ENCODE assay signal across 20 cellular contexts in the genomic region with DNA sequence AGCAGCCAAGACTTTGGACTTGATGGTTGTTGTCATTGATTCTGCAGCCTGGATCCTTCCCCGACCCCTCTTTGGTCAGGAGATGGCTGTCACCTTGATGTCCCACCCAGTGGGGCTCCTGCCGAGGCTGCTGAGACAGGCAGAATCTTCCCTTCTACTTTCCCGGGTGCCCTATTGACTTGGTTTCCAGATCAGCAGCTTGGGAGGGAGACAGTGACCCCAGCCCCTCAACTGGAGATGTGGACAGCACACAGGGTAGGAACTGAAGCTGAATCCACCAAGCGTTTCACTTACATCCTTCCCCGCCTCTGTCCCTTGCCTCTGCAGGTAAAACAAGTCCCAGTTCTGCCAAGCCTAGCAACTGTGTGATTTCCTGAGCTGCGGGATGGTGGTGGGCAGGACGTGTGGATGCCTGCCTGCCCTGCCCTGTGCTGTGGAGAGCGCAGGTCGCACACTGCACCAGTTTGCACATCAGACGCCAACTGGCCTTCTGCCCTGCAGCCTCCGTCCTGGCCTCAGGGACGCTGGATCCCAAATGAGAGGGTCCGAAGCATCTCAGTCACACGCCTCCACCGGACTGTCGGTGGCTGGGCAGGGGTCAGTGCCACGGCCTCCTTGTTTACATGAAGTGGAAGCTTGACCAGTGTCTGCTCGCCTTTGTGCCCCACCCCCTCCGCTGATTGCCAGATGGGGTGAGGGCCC. TPM values are rescaled to one million over a fixed set of nuclear protein-coding genes. Genes with fewer than 3 reads are reported as not detected.
A peak's percentile ranks its signal among the peaks of the same experiment; 100 is the strongest.
DNase-seq lines count a peak whose midpoint lies in the region; ATAC-seq and TF ChIP-seq lines count a peak whose summit lies in the region.
"Had no signal": no experiment of that assay in that cellular context is flagged by ENCODE, and none has a peak within 500 bp of the region (broad histone marks: within the 10 kb centered on the region; RNA-seq: fewer than 3 reads in every experiment).

No MANE protein-coding gene starts in this region.

- H3K27ac ChIP-seq in breast epithelium = peak overlapping the region; percentile 10 to 81
- no peak overlapping the region for H3K27ac ChIP-seq in IMR-90 (ENCODE audit: insufficient read depth, low read length)
- no peak overlapping the region for H3K27ac ChIP-seq in upper lobe of right lung
- no peak overlapping the region for H3K27ac ChIP-seq in PC-9
- H3K27ac ChIP-seq in suprapubic skin = no peak overlapping the region
- H3K27ac ChIP-seq: SJCRH30 had no signal

- H3K9me1 ChIP-seq in IMR-90 (ENCODE audit: insufficient read depth, low read length) = no peaks in the 10 kb centered on the region

- no peak overlapping the region for H2BK20ac ChIP-seq in IMR-90 (ENCODE audit: low read depth, low read length)

- no peak overlapping the region for H2AFZ ChIP-seq in IMR-90 (replicated peaks; ENCODE audit: low read length, poor library complexity)
- no peak overlapping the region for H2AFZ ChIP-seq in PC-9

- TF ChIP-seq POLR2A in breast epithelium (IDR thresholded peaks at IDR 0.05) (no peak), IMR-90 (IDR thresholded peaks at IDR 0.05; ENCODE audit: low read depth, low read length) (no peak), suprapubic skin (IDR thresholded peaks at IDR 0.05) (no peak)

- intact Hi-C loops in breast epithelium (cut with DNase I; ENCODE audit: low total_unique reads) = loop anchor here (10.0 kb wide), 1 partner anchor 495 kb away; the partner anchor contains the start of gene RPS19BP1
- intact Hi-C loops in MCF 10A (cut with micrococcal nuclease) = no loop called here
- intact Hi-C loops in IMR-90 (cut with micrococcal nuclease) = no loop called here
- intact Hi-C loops in upper lobe of right lung (cut with DNase I) = no loop called here
- intact Hi-C loops in PC-9 (cut with micrococcal nuclease; ENCODE audit: unreplicated experiment) = loop anchor here (10.0 kb wide), 1 partner anchor 335 kb away; no protein-coding TSS in a partner anchor

- H3K9me3 ChIP-seq in breast epithelium = no peaks in the 10 kb centered on the region
- H3K9me3 ChIP-seq in IMR-90 (ENCODE audit: control insufficient read depth, insufficient read depth, low read length) = no peaks in the 10 kb centered on the region
- H3K9me3 ChIP-seq in upper lobe of right lung = no peaks in the 10 kb centered on the region
- H3K9me3 ChIP-seq in PC-9 (ENCODE audit: insufficient read depth, low read depth) = no peaks in the 10 kb centered on the region
- H3K9me3 ChIP-seq in suprapubic skin = no peaks in the 10 kb centered on the region
- H3K9me3 ChIP-seq: BE2C, SJCRH30 had no signal

- CTCF ChIA-PET in MCF 10A (lab: Yijun Ruan, JAX) = interaction anchor here (1.1 to 22.5 kb wide), 3 partner anchors 7 to 492 kb away, joined by 4 to 471 read pairs (median 115); partner anchors contain the start of gene RPS19BP1
- CTCF ChIA-PET in IMR-90 (lab: Yijun Ruan, JAX) = interaction anchor here (0.6 to 0.8 kb wide), 2 partner anchors 189 to 318 kb away, joined by 3 to 5 read pairs; no protein-coding TSS in a partner anchor
- CTCF ChIA-PET in PC-9 (lab: Charles Lee) = no interaction called here

- no peak overlapping the region for H3K4me3 Mint-ChIP-seq in MCF 10A (ENCODE audit: unreplicated experiment)
- H3K4me3 Mint-ChIP-seq: CD8-positive, alpha-beta T cell had no signal

- H2BK5ac ChIP-seq in IMR-90 (ENCODE audit: low read depth, low read length, poor library complexity, severe bottlenecking) = no peak overlapping the region

- BruUV-seq in MCF 10A (replicated peaks; lab: Mats Ljungman, UMichigan) (no TSS peak), IMR-90 (replicated peaks; lab: Mats Ljungman, UMichigan) (no TSS peak), PC-9 (replicated peaks; lab: Mats Ljungman, UMichigan) (no TSS peak)

- H3K79me2 ChIP-seq in PC-9 (ENCODE audit: low read depth) = no peaks in the 10 kb centered on the region

- DNase-seq in breast epithelium (ENCODE audit: low spot score in 2 of 2) (peak in 1 of 2 donors; percentile 14), MCF 10A (ENCODE audit: unreplicated experiment) (no peak), IMR-90 (no peak), mesenteric fat pad (ENCODE audit: low spot score) (peak; percentile 85), upper lobe of right lung (peak; percentile 50), PC-9 (no peak), suprapubic skin (ENCODE audit: low spot score in 2 of 2) (no peak)
- DNase-seq: BE2C, Calu3, KG1, NCI-H1048, NCI-H1436, NCI-H1930, NCI-H345, NCI-H524 treated with DMSO at 0.1 percent for 48 hours, PC-3, SJCRH30 had no signal

- no peak for TF ChIP-seq RAD21 in IMR-90 (IDR thresholded peaks at IDR 0.05; ENCODE audit: low read length)

- POLR2A ChIA-PET in MCF 10A (lab: Yijun Ruan, JAX) = interaction anchor here (1.3 to 1.7 kb wide), 3 partner anchors 10 to 15 kb away, joined by 3 to 4 read pairs (median 3); no protein-coding TSS in a partner anchor
- POLR2A ChIA-PET in IMR-90 (lab: Charles Lee; ENCODE audit: unreplicated experiment) = interaction anchor here (1.2 kb wide), 1 partner anchor 15 kb away, joined by 4 read pairs; no protein-coding TSS in a partner anchor
- POLR2A ChIA-PET in PC-9 (lab: Charles Lee; ENCODE audit: unreplicated experiment) = no interaction called here

- no peak overlapping the region for H3K4me2 ChIP-seq in IMR-90 (ENCODE audit: low read depth, low read length)
- no peak overlapping the region for H3K4me2 ChIP-seq in PC-9

- H3K18ac ChIP-seq in IMR-90 (ENCODE audit: low read depth, low read length) = no peak overlapping the region

- H2AK5ac ChIP-seq in IMR-90 (ENCODE audit: low read depth, low read length) = no peak overlapping the region

- no peak overlapping the region for H4K8ac ChIP-seq in IMR-90 (ENCODE audit: low read depth in 2 of 2, low read length in 2 of 2)

- no peak overlapping the region for H3K9ac ChIP-seq in IMR-90 (ENCODE audit: low read depth, low read length)

- TF ChIP-seq EP300 in suprapubic skin (IDR thresholded peaks at IDR 0.05) = no peak

- H4K20me1 ChIP-seq in IMR-90 (ENCODE audit: insufficient read depth, low read length) (no peaks in the 10 kb centered on the region), PC-9 (ENCODE audit: insufficient read depth) (no peaks in the 10 kb centered on the region)

- no peak for TF ChIP-seq CTCF in breast epithelium (IDR thresholded peaks at IDR 0.05)
- no peak for TF ChIP-seq CTCF in MCF 10A (IDR thresholded peaks at IDR 0.05; ENCODE audit: unreplicated experiment)
- no peak for TF ChIP-seq CTCF in IMR-90 (conservative IDR thresholded peaks at IDR 0.05; ENCODE audit: low read depth, low read length)
- TF ChIP-seq CTCF in upper lobe of right lung (IDR thresholded peaks at IDR 0.05) = no peak
- TF ChIP-seq CTCF in PC-9 (conservative IDR thresholded peaks at IDR 0.05) = no peak
- TF ChIP-seq CTCF in suprapubic skin (IDR thresholded peaks at IDR 0.05) = no peak

- no peaks in the 10 kb centered on the region for H3K4me1 Mint-ChIP-seq in MCF 10A (ENCODE audit: insufficient read depth, unreplicated experiment)

- H3K27me3 ChIP-seq in breast epithelium = no peaks in the 10 kb centered on the region
- H3K27me3 ChIP-seq in IMR-90 (ENCODE audit: control insufficient read depth, insufficient read depth, low read length) = peaks cover 53% of the 10 kb centered on the region
- no peaks in the 10 kb centered on the region for H3K27me3 ChIP-seq in upper lobe of right lung
- H3K27me3 ChIP-seq in PC-9 (ENCODE audit: insufficient read depth, low read depth) = no peaks in the 10 kb centered on the region
- no peaks in the 10 kb centered on the region for H3K27me3 ChIP-seq in suprapubic skin
- H3K27me3 ChIP-seq: BE2C had no signal

- dilution Hi-C loops in IMR-90 (cut with HindIII; ENCODE audit: low sequenced_read_pairs, unreplicated experiment) = no loop called here

- no peaks in the 10 kb centered on the region for H3K9me3 Mint-ChIP-seq in MCF 10A (ENCODE audit: unreplicated experiment)
- H3K9me3 Mint-ChIP-seq: CD8-positive, alpha-beta T cell had no signal

- H3K27me3 Mint-ChIP-seq in MCF 10A (ENCODE audit: insufficient read depth, unreplicated experiment) = no peaks in the 10 kb centered on the region

- no peaks in the 10 kb centered on the region for H3K79me1 ChIP-seq in IMR-90 (ENCODE audit: low read depth in 1 of 2, low read length in 2 of 2)

- H3K4ac ChIP-seq in IMR-90 (ENCODE audit: low read depth, low read length) = no peak overlapping the region

- H3K36me3 Mint-ChIP-seq in MCF 10A (ENCODE audit: insufficient read depth, unreplicated experiment) = peaks cover 12% of the 10 kb centered on the region
- H3K36me3 Mint-ChIP-seq: CD8-positive, alpha-beta T cell had no signal

- no peak overlapping the region for H4K5ac ChIP-seq in IMR-90 (ENCODE audit: low read depth, low read length)

- no peak overlapping the region for H3K56ac ChIP-seq in IMR-90 (ENCODE audit: extremely low read depth, insufficient read depth, low read length)

- ATAC-seq in IMR-90 (ENCODE audit: low read depth) (no peak), upper lobe of right lung (no peak), HG03457 (IDR thresholded peaks at IDR 0.05; ENCODE audit: unreplicated experiment) (no peak)
- ATAC-seq: CD8-positive, alpha-beta T cell; PC-3 had no signal

- 66% methylated on average over 11 of the region's 19 CpGs; no CpG with 5 or more reads in 1 of the 2 experiments for WGBS in IMR-90 (ENCODE audit: extremely low coverage in 2 of 2, insufficient read length in 1 of 2), 2 experiments
- 75% methylated on average over 14 of the region's 19 CpGs for WGBS in suprapubic skin

- no peaks in the 10 kb centered on the region for H3K9me2 ChIP-seq in PC-9 (ENCODE audit: insufficient read depth)

- H4K91ac ChIP-seq in IMR-90 (ENCODE audit: insufficient read depth, low read depth, low read length) = no peak overlapping the region

- no peaks in the 10 kb centered on the region for H3F3A ChIP-seq in PC-9 (ENCODE audit: insufficient read depth, low read depth)

- H3K36me3 ChIP-seq in breast epithelium (no peaks in the 10 kb centered on the region), IMR-90 (ENCODE audit: control insufficient read depth, insufficient read depth, low read length) (no peaks in the 10 kb centered on the region), upper lobe of right lung (no peaks in the 10 kb centered on the region), PC-9 (ENCODE audit: low read depth) (no peaks in the 10 kb centered on the region), suprapubic skin (no peaks in the 10 kb centered on the region)
- H3K36me3 ChIP-seq: BE2C, SJCRH30 had no signal

- H3K4me3 ChIP-seq in breast epithelium (no peak overlapping the region), IMR-90 (ENCODE audit: insufficient read depth, low read depth, low read length) (no peak overlapping the region), upper lobe of right lung (no peak overlapping the region), PC-9 (no peak overlapping the region), suprapubic skin (no peak overlapping the region)
- H3K4me3 ChIP-seq: SJCRH30 had no signal

- no peak overlapping the region for H2BK15ac ChIP-seq in IMR-90 (ENCODE audit: low read depth, low read length)

- H3K23ac ChIP-seq in IMR-90 (ENCODE audit: low read depth, low read length) = no peak overlapping the region

- H3K4me1 ChIP-seq in breast epithelium = peaks cover 0 to 17% of the 10 kb centered on the region in 2 donors
- H3K4me1 ChIP-seq in IMR-90 (ENCODE audit: control insufficient read depth, insufficient read depth, low read length) = no peaks in the 10 kb centered on the region
- no peaks in the 10 kb centered on the region for H3K4me1 ChIP-seq in upper lobe of right lung
- no peaks in the 10 kb centered on the region for H3K4me1 ChIP-seq in PC-9 (replicated peaks; ENCODE audit: insufficient read depth)
- peaks cover 27% of the 10 kb centered on the region for H3K4me1 ChIP-seq in suprapubic skin
- H3K4me1 ChIP-seq: SJCRH30 had no signal

- peak overlapping the region; percentile 55 for H2AK9ac ChIP-seq in IMR-90 (replicated peaks; ENCODE audit: low read depth, low read length, poor library complexity)

- no peak overlapping the region for H2BK120ac ChIP-seq in IMR-90 (ENCODE audit: low read depth, low read length)

- H3K27ac Mint-ChIP-seq in MCF 10A (ENCODE audit: low read depth, unreplicated experiment) = no peak overlapping the region
- H3K27ac Mint-ChIP-seq: CD8-positive, alpha-beta T cell had no signal

- in situ Hi-C loops in IMR-90 (cut with MboI; ENCODE audit: low sequenced_read_pairs) = loop anchor here (5.0 to 25.0 kb wide), 2 partner anchors 492 to 867 kb away; partner anchors contain the start of gene CBX7

- H3K14ac ChIP-seq in IMR-90 (replicated peaks; ENCODE audit: low read depth, low read length) = no peak overlapping the region

RNA-seq across cellular contexts. Expression of gene FAM83F, which starts 34.6 kb away (rescaled TPM):
- total RNA-seq in breast epithelium (10 to 100 TPM in 1 of 3 donors, 1 to 10 TPM in 2; 4.5 to 15.5 (median 7.5) TPM), MCF 10A (2022) (33.1 and 41.3 TPM in 2 replicates), IMR-90 (2012; rRNA removed) (not detected in 2 replicates), mesenteric fat pad (0.87 TPM), upper lobe of right lung (0.35 TPM), PC-9 (2021) (8.1 and 9.1 TPM in 2 replicates), suprapubic skin (10 to 100 TPM; 54.5 to 78.1 (median 69.3) TPM)
- polyA plus RNA-seq in IMR-90 (2012; rRNA removed) = not detected in 2 replicates
- not detected in 2 replicates for polyA plus RNA-seq in IMR-90 (2012; cell fraction: cytosol; rRNA removed)
- polyA plus RNA-seq in IMR-90 (2012; cell fraction: nucleus; rRNA removed; ENCODE audit: low replicate concordance) = under 0.01 TPM in 1 of 2 replicates, not detected in the other
- total RNA-seq: M059J, SJCRH30 had no signal

Comparison
In these comparisons a context has a peak if more than half of its experiments do, and no peak if none do; other contexts are left out.
1. intact Hi-C loops: an anchor here in breast epithelium (10.0 kb wide) and PC-9 (10.0 kb wide); none called in MCF 10A, IMR-90 and upper lobe of right lung.
2. DNase-seq: peak in mesenteric fat pad (single experiment) and upper lobe of right lung (single experiment); none in MCF 10A (single experiment), IMR-90 (single experiment), PC-9 (0 of 2) and suprapubic skin (0 of 2).
3. H3K27ac ChIP-seq: peak in breast epithelium (2 of 2); none in IMR-90 (single experiment), upper lobe of right lung (single experiment), PC-9 (single experiment) and suprapubic skin (single experiment).